In genomic region chr9:120659209-120659608, GRCh38 we compare ENCODE assay signal across 13 cellular contexts. TPM values are rescaled to one million over a fixed set of nuclear protein-coding genes. Genes with fewer than 3 reads are reported as not detected.
DNase-seq lines count a peak whose midpoint lies in the region; ATAC-seq and TF ChIP-seq lines count a peak whose summit lies in the region.
"Had no signal": no experiment of that assay in that cellular context is flagged by ENCODE, and none has a peak within 500 bp of the region (broad histone marks: within the 10 kb centered on the region; RNA-seq: fewer than 3 reads in every experiment).

No MANE protein-coding gene starts in this region.

- H3K27me3 Mint-ChIP-seq in T-helper 17 cell = no peaks in the 10 kb centered on the region
- no peaks in the 10 kb centered on the region for H3K27me3 Mint-ChIP-seq in activated naive CD8-positive, alpha-beta T cell treated with anti-CD3 and anti-CD28 coated beads, Interleukin-2, amount 50 U/mL, for 24 hours
- H3K27me3 Mint-ChIP-seq: CD8-positive, alpha-beta memory T cell had no signal

- no peaks in the 10 kb centered on the region for H3K9me2 ChIP-seq in SK-N-SH

- H2AFZ ChIP-seq in SK-N-SH (ENCODE audit: low read depth) = no peak overlapping the region

- WGBS in SK-N-SH (ENCODE audit: low lambda C conversion rate) = 55% methylated on average over 3 of the region's 3 CpGs

- no peaks in the 10 kb centered on the region for H3K36me3 ChIP-seq in SK-N-SH (replicated peaks in 1 of 2; ENCODE audit: control insufficient read depth in 1 of 2, insufficient read depth in 2 of 2, low read length in 1 of 2)
- H3K36me3 ChIP-seq in neutrophil = peaks cover 50% of the 10 kb centered on the region

- CTCF ChIA-PET in SK-N-SH (lab: Yijun Ruan, JAX) = interaction anchor here (1.9 kb wide), 1 partner anchor 39 kb away, joined by 7 read pairs; no protein-coding TSS in a partner anchor

- H3K9me3 Mint-ChIP-seq in activated naive CD8-positive, alpha-beta T cell treated with anti-CD3 and anti-CD28 coated beads, Interleukin-2, amount 50 U/mL, for 24 hours = no peaks in the 10 kb centered on the region
- H3K9me3 Mint-ChIP-seq: CD8-positive, alpha-beta memory T cell; H9 had no signal

- H3K4me3 ChIP-seq in SK-N-SH (ENCODE audit: low read depth in 2 of 2, low read length in 1 of 2) (no peak overlapping the region), neutrophil (ENCODE audit: low read depth in 1 of 2, low read length in 1 of 2) (no peak overlapping the region)

- H3K27ac Mint-ChIP-seq in T-helper 17 cell = peak overlapping the region; percentile 29
- H3K27ac Mint-ChIP-seq in activated naive CD8-positive, alpha-beta T cell treated with anti-CD3 and anti-CD28 coated beads, Interleukin-2, amount 50 U/mL, for 24 hours = no peak overlapping the region
- H3K27ac Mint-ChIP-seq: H9 had no signal

- TF ChIP-seq CTCF in SK-N-SH (IDR thresholded peaks at IDR 0.05) = no peak
- no peak for TF ChIP-seq CTCF in neutrophil (IDR thresholded peaks at IDR 0.05)

- no peak overlapping the region for H3K4me2 ChIP-seq in SK-N-SH

- H3K9ac ChIP-seq in SK-N-SH = no peak overlapping the region

- ATAC-seq in SK-N-SH treated with all-trans-retinoic acid at 6 μM for 48 hours = no peak; the same call in 2 of the 3 replicates
- no peak for ATAC-seq in T-helper 17 cell
- no peak for ATAC-seq in activated naive CD8-positive, alpha-beta T cell treated with anti-CD3 and anti-CD28 coated beads, Interleukin-2, amount 50 U/mL, for 24 hours

- H3K27ac ChIP-seq in SK-N-SH (ENCODE audit: low read depth in 2 of 2, low read length in 1 of 2) = peak overlapping the region in 1 of 2 experiments; percentile 79; a peak in 2 of 4 replicates
- peak overlapping the region; percentile 40 for H3K27ac ChIP-seq in neutrophil

- DNase-seq in SK-N-SH = no peak
- DNase-seq in T-helper 17 cell = no peak
- no peak for DNase-seq in activated naive CD8-positive, alpha-beta T cell treated with anti-CD3 and anti-CD28 coated beads, Interleukin-2, amount 50 U/mL, for 24 hours
- DNase-seq in NCI-H1417 treated with DMSO at 0.1 percent for 48 hours (lab: John Stamatoyannopoulos, UW) = no peak
- DNase-seq in NOMO-1 (lab: John Stamatoyannopoulos, UW; ENCODE audit: unreplicated experiment in 2 of 2) = no peak
- DNase-seq: Caco-2; CD8-positive, alpha-beta memory T cell; DND-41; GDM1; GOT3; H9 had no signal

- H4K20me1 ChIP-seq in SK-N-SH (ENCODE audit: insufficient read depth) = no peaks in the 10 kb centered on the region

- H3K4me1 ChIP-seq in SK-N-SH (ENCODE audit: control insufficient read depth in 1 of 2, insufficient read depth in 2 of 2, low read depth in 1 of 2, low read length in 1 of 2) (peaks cover 0 to 18% of the 10 kb centered on the region in 2 experiments; a peak in 2 of 4 replicates), neutrophil (ENCODE audit: control insufficient read depth in 1 of 2, insufficient read depth in 1 of 2, low read depth in 1 of 2, low read length in 1 of 2) (peaks cover 42 to 77% of the 10 kb centered on the region in 2 experiments)
- H3K4me1 ChIP-seq: Caco-2 had no signal

- H3K4me1 Mint-ChIP-seq in T-helper 17 cell = peaks cover 11% of the 10 kb centered on the region
- peaks cover 13% of the 10 kb centered on the region for H3K4me1 Mint-ChIP-seq in activated naive CD8-positive, alpha-beta T cell treated with anti-CD3 and anti-CD28 coated beads, Interleukin-2, amount 50 U/mL, for 24 hours
- H3K4me1 Mint-ChIP-seq: H9 had no signal

- POLR2A ChIA-PET in SK-N-SH (lab: Yijun Ruan, JAX) = no interaction called here

- TF ChIP-seq EP300 in SK-N-SH (IDR thresholded peaks at IDR 0.05; ENCODE audit: borderline replicate concordance in 1 of 2, low read depth in 1 of 2, low read length in 1 of 2) = no peak

- 0 out of 2 replicates have a peak, but pooled peaks cover 4% of the 10 kb centered on the region for H3K79me2 ChIP-seq in SK-N-SH (ENCODE audit: insufficient read depth)

- H3K36me3 Mint-ChIP-seq in T-helper 17 cell (ENCODE audit: low read depth) = no peaks in the 10 kb centered on the region
- H3K36me3 Mint-ChIP-seq in activated naive CD8-positive, alpha-beta T cell treated with anti-CD3 and anti-CD28 coated beads, Interleukin-2, amount 50 U/mL, for 24 hours (ENCODE audit: low read depth) = peaks cover 3% of the 10 kb centered on the region

- H3F3A ChIP-seq in SK-N-SH (replicated peaks; ENCODE audit: insufficient read depth) = no peaks in the 10 kb centered on the region

- TF ChIP-seq RAD21 in SK-N-SH (IDR thresholded peaks at IDR 0.05; ENCODE audit: low read length) = no peak

- H3K27me3 ChIP-seq in SK-N-SH (ENCODE audit: insufficient read depth) = no peaks in the 10 kb centered on the region
- H3K27me3 ChIP-seq in neutrophil = no peaks in the 10 kb centered on the region

- no peak overlapping the region for H3K4me3 Mint-ChIP-seq in T-helper 17 cell
- H3K4me3 Mint-ChIP-seq in activated naive CD8-positive, alpha-beta T cell treated with anti-CD3 and anti-CD28 coated beads, Interleukin-2, amount 50 U/mL, for 24 hours = no peak overlapping the region
- H3K4me3 Mint-ChIP-seq: CD8-positive, alpha-beta memory T cell; H9 had no signal

- H3K9me3 ChIP-seq in SK-N-SH = no peaks in the 10 kb centered on the region
- H3K9me3 ChIP-seq in T-helper 17 cell (ENCODE audit: control insufficient read depth, low read length, poor library complexity, severe bottlenecking) = no peaks in the 10 kb centered on the region
- no peaks in the 10 kb centered on the region for H3K9me3 ChIP-seq in neutrophil
- H3K9me3 ChIP-seq: Caco-2 had no signal

TF ChIP-seq in SK-N-SH, 30 proteins besides CTCF, POLR2A, EP300 and RAD21:
- TF ChIP-seq RCOR1 (IDR thresholded peaks at IDR 0.05; ENCODE audit: low read length) (no peak), USF1 (IDR thresholded peaks at IDR 0.05; ENCODE audit: borderline replicate concordance, low read depth) (no peak), GATA2 (CRISPR knock-in tag; IDR thresholded peaks at IDR 0.05) (no peak), MXI1 (IDR thresholded peaks at IDR 0.05; ENCODE audit: low read depth, low read length) (peak; percentile 68; the same call in 1 of the 2 replicates), NFIC (IDR thresholded peaks at IDR 0.05; ENCODE audit: borderline replicate concordance) (no peak), GABPA (IDR thresholded peaks at IDR 0.05; ENCODE audit: low read depth) (no peak), PBX3 (IDR thresholded peaks at IDR 0.05) (no peak), SMC3 (IDR thresholded peaks at IDR 0.05; ENCODE audit: low read depth, low read length) (no peak), TAF1 (IDR thresholded peaks at IDR 0.05; ENCODE audit: borderline replicate concordance, low read depth, low read length) (no peak)

TF ChIP-seq in SK-N-SH treated with all-trans-retinoic acid at 6 μM for 48 hours, 23 proteins besides CTCF, POLR2A, EP300 and RAD21:
- TF ChIP-seq ESRRG (CRISPR knock-in tag; IDR thresholded peaks at IDR 0.05) = no peak
- TF ChIP-seq ZFP30 (CRISPR knock-in tag; IDR thresholded peaks at IDR 0.05) = no peak
- TF ChIP-seq CSDC2 (CRISPR knock-in tag; IDR thresholded peaks at IDR 0.05) = no peak
- no peak for TF ChIP-seq SNAI2 (CRISPR knock-in tag; IDR thresholded peaks at IDR 0.05)
- TF ChIP-seq RARB (CRISPR knock-in tag; IDR thresholded peaks at IDR 0.05) = no peak
- no peak for TF ChIP-seq GLIS3 (CRISPR knock-in tag; IDR thresholded peaks at IDR 0.05)
- TF ChIP-seq POU6F1 (CRISPR knock-in tag; IDR thresholded peaks at IDR 0.05; ENCODE audit: borderline replicate concordance, low read depth) = no peak
- TF ChIP-seq ZC3H10 (CRISPR knock-in tag; IDR thresholded peaks at IDR 0.05) = no peak
- no peak for TF ChIP-seq BACH2 (CRISPR knock-in tag; IDR thresholded peaks at IDR 0.05; ENCODE audit: borderline replicate concordance)
- no peak for TF ChIP-seq PATZ1 (CRISPR knock-in tag; IDR thresholded peaks at IDR 0.05; ENCODE audit: borderline replicate concordance)
- TF ChIP-seq ZNF8 (CRISPR knock-in tag; IDR thresholded peaks at IDR 0.05) = no peak

RNA-seq across cellular contexts. Expression of gene MEGF9, which starts 55.1 kb away (rescaled TPM):
- polyA plus RNA-seq in SK-N-SH (2012; rRNA removed) = 1.8 and 2.2 TPM in 2 replicates
- 3.1 and 3.3 TPM in 2 replicates for polyA plus RNA-seq in SK-N-SH (2012; cell fraction: cytosol; rRNA removed)
- 1.00 and 1.5 TPM in 2 replicates for polyA plus RNA-seq in SK-N-SH (2012; cell fraction: nucleus; rRNA removed)
- 10 to 100 TPM in 1 of 2 donors, 1 to 10 TPM in 1; 9.9 to 10.2 TPM for total RNA-seq in T-helper 17 cell
